20 cellular contexts compared by ENCODE assay signal in the genomic region with DNA sequence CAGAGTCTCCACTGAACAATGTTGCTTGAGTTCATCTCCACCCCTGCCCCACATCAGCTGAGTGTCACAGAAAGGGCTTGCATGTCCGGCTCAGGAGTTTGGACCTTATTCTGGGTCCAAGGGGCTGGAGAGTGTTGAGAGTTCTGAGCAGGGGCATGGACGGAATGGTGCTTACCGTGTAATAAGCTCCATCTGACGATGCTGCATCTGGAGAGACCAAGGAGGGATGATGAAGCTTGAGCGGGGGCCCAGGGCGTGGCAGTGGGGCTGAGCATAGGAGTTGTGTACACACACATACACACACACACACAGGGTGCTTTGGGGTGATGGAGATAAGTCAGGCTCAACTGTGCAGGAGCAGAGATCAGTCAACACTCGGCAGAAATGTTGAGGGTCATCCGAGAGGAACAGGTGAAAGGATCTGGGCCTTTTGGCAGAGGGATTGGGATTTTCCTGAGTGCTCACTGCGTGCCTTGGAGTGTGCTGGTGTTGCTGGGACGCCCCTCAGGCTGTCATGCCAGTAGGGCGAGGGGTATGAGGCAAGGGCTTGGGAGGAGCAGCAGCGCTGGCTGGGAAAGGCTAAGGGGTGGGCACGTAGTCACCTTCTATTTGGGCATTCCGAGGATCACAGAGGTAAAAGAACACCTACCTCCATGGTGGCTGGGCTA. TPM values are rescaled to one million over a fixed set of nuclear protein-coding genes. Genes with fewer than 3 reads are reported as not detected.
DNase-seq lines count a peak whose midpoint lies in the region; ATAC-seq and TF ChIP-seq lines count a peak whose summit lies in the region.
"Had no signal": no experiment of that assay in that cellular context is flagged by ENCODE, and none has a peak within 500 bp of the region (broad histone marks: within the 10 kb centered on the region; RNA-seq: fewer than 3 reads in every experiment).

No MANE protein-coding gene starts in this region.

- H3K4me1 Mint-ChIP-seq in T-helper 2 cell treated with Interferon-gamma antibody and Interleukin-4, amounts not matched to agents 5 μg/mL and 100 μg/mL, for 36 hours (ENCODE audit: low read depth): peaks cover 51% of the 10 kb centered on the region

- TF ChIP-seq CTCF in Peyer's patch (IDR thresholded peaks at IDR 0.05): no peak
- no peak for TF ChIP-seq CTCF in fibroblast of the aortic adventitia (IDR thresholded peaks at IDR 0.05; ENCODE audit: insufficient read depth, low read length)
- TF ChIP-seq CTCF in prostate gland (IDR thresholded peaks at IDR 0.05): no peak

- TF ChIP-seq POLR2A in Peyer's patch (IDR thresholded peaks at IDR 0.05): no peak
- TF ChIP-seq POLR2A in prostate gland (IDR thresholded peaks at IDR 0.05): no peak

- DNase-seq in T-helper 2 cell treated with Interferon-gamma antibody and Interleukin-4, amounts not matched to agents 5 μg/mL and 100 μg/mL, for 36 hours (ENCODE audit: low spot score): no peak
- no peak for DNase-seq in T-helper 2 cell
- peak in 2 of 3 donors; percentile 32 to 43 for DNase-seq in Peyer's patch
- DNase-seq in fibroblast of the aortic adventitia (ENCODE audit: low read depth): no peak
- DNase-seq in prostate gland (ENCODE audit: low spot score): no peak
- no peak for DNase-seq in pons (ENCODE audit: low spot score)
- DNase-seq: activated CD8-positive, alpha-beta memory T cell treated with anti-CD3 and anti-CD28 coated beads for 24 hours; activated gamma-delta T cell treated with Interleukin-2 at 50 U/mL for 16 hours; DMS79; naive B cell; NCI-H2107; stimulated activated CD4-positive, alpha-beta T cell treated with anti-CD3 and anti-CD28 coated beads, Interleukin-4, amount 100 ng/mL, for 24 hours; stimulated activated CD8-positive, alpha-beta memory T cell treated with anti-CD3 and anti-CD28 coated beads, Interleukin-4, amount 100 ng/mL, for 48 hours had no signal

- H3K27me3 ChIP-seq in Peyer's patch (no peaks in the 10 kb centered on the region), skeletal muscle tissue (ENCODE audit: control insufficient read depth in 3 of 3, insufficient read depth in 3 of 3, low read length in 3 of 3) (no peaks in the 10 kb centered on the region), prostate gland (replicated peaks; ENCODE audit: insufficient read depth) (no peaks in the 10 kb centered on the region)
- H3K27me3 ChIP-seq: esophagus muscularis mucosa, tibial nerve had no signal

- H3K36me3 Mint-ChIP-seq in T-helper 2 cell treated with Interferon-gamma antibody and Interleukin-4, amounts not matched to agents 5 μg/mL and 100 μg/mL, for 36 hours (ENCODE audit: low read depth): peaks cover 25% of the 10 kb centered on the region
- H3K36me3 Mint-ChIP-seq: naive B cell had no signal

- H3K4me3 ChIP-seq in Peyer's patch (no peak overlapping the region), fibroblast of the aortic adventitia (ENCODE audit: low read depth, low read length) (peak overlapping the region; percentile 92), skeletal muscle tissue (ENCODE audit: low read length in 3 of 3) (peak overlapping the region; percentile 4 to 57 (median 35)), prostate gland (no peak overlapping the region)
- H3K4me3 ChIP-seq: esophagus muscularis mucosa, lung, tibial nerve had no signal

- 85% methylated on average over 14 of the region's 14 CpGs for WGBS in prostate gland

- H3K4me1 ChIP-seq in Peyer's patch (peaks cover 0 to 25% (median 8%) of the 10 kb centered on the region in 4 donors), skeletal muscle tissue (ENCODE audit: control insufficient read depth in 3 of 3, insufficient read depth in 3 of 3, low read length in 3 of 3) (peaks cover 44 to 52% (median 44%) of the 10 kb centered on the region in 3 donors), prostate gland (replicated peaks) (no peaks in the 10 kb centered on the region)

- peak overlapping the region; percentile 98 for H3K4me3 Mint-ChIP-seq in T-helper 2 cell treated with Interferon-gamma antibody and Interleukin-4, amounts not matched to agents 5 μg/mL and 100 μg/mL, for 36 hours

- no peaks in the 10 kb centered on the region for H3K9me3 Mint-ChIP-seq in T-helper 2 cell treated with Interferon-gamma antibody and Interleukin-4, amounts not matched to agents 5 μg/mL and 100 μg/mL, for 36 hours
- H3K9me3 Mint-ChIP-seq: IgD-negative memory B cell, naive B cell had no signal

- no peaks in the 10 kb centered on the region for H3K27me3 Mint-ChIP-seq in T-helper 2 cell treated with Interferon-gamma antibody and Interleukin-4, amounts not matched to agents 5 μg/mL and 100 μg/mL, for 36 hours (ENCODE audit: low read depth)
- H3K27me3 Mint-ChIP-seq: IgD-negative memory B cell, naive B cell had no signal

- H3K9me3 ChIP-seq in Peyer's patch: no peaks in the 10 kb centered on the region
- H3K9me3 ChIP-seq in skeletal muscle tissue (ENCODE audit: control insufficient read depth in 3 of 3, low read length in 3 of 3): no peaks in the 10 kb centered on the region
- H3K9me3 ChIP-seq in prostate gland: no peaks in the 10 kb centered on the region
- H3K9me3 ChIP-seq: esophagus muscularis mucosa, tibial nerve had no signal

- peak overlapping the region; percentile 47 for H3K27ac Mint-ChIP-seq in T-helper 2 cell treated with Interferon-gamma antibody and Interleukin-4, amounts not matched to agents 5 μg/mL and 100 μg/mL, for 36 hours

- no peak overlapping the region for H3K27ac ChIP-seq in Peyer's patch
- H3K27ac ChIP-seq in skeletal muscle tissue (ENCODE audit: low read depth, low read length): no peak overlapping the region
- H3K27ac ChIP-seq in prostate gland: no peak overlapping the region
- H3K27ac ChIP-seq: esophagus muscularis mucosa, VCaP had no signal

- peak overlapping the region in 2 of 3 donors; percentile 32 to 45 for H3K9ac ChIP-seq in skeletal muscle tissue (ENCODE audit: low read depth in 1 of 3, low read length in 3 of 3)

- intact Hi-C loops in prostate gland (cut with DNase I): no loop called here

- no peaks in the 10 kb centered on the region for H3K36me3 ChIP-seq in Peyer's patch
- peaks cover 0 to 3% (median 0%) of the 10 kb centered on the region in 3 donors for H3K36me3 ChIP-seq in skeletal muscle tissue (ENCODE audit: control insufficient read depth in 3 of 3, insufficient read depth in 3 of 3, low read length in 3 of 3)
- H3K36me3 ChIP-seq in prostate gland: no peaks in the 10 kb centered on the region
- H3K36me3 ChIP-seq: tibial nerve had no signal

- ATAC-seq in HG02840 (IDR thresholded peaks at IDR 0.05; ENCODE audit: low FRiP score, unreplicated experiment): no peak

RNA-seq across cellular contexts. Expression of a gene that starts 2.3 kb away (rescaled TPM):
- total RNA-seq in Peyer's patch (10 to 100 TPM in 3 of 4 donors, 1 to 10 TPM in 1; 6.6 to 30.6 (median 13.3) TPM), fibroblast of the aortic adventitia (ENCODE audit: low replicate concordance) (10.2 and 32.2 TPM in 2 replicates), skeletal muscle tissue (4.7 TPM), prostate gland (10 to 100 TPM in 1 of 2 donors, 1 to 10 TPM in 1; 3.4 to 13.6 TPM)

RNA-seq across cellular contexts. Expression of a gene that starts 2.6 kb away (rescaled TPM):
- 10 to 100 TPM in 3 of 4 donors, 1 to 10 TPM in 1; 8.7 to 25.2 (median 16.9) TPM for total RNA-seq in Peyer's patch
- total RNA-seq in fibroblast of the aortic adventitia (ENCODE audit: low replicate concordance): 11.9 and 14.5 TPM in 2 replicates
- total RNA-seq in skeletal muscle tissue: 2.6 TPM
- 10 to 100 TPM in 1 of 2 donors, 1 to 10 TPM in 1; 7.3 to 12.2 TPM for total RNA-seq in prostate gland

RNA-seq across cellular contexts. Expression of a gene that starts 51.6 kb away (rescaled TPM):
- total RNA-seq in Peyer's patch (10 to 100 TPM; 12.7 to 83.3 (median 21.4) TPM), fibroblast of the aortic adventitia (ENCODE audit: low replicate concordance) (17.0 and 56.6 TPM in 2 replicates), skeletal muscle tissue (57.4 TPM), prostate gland (10 to 100 TPM; 34.0 to 50.3 TPM)

Comparison
In these comparisons a context has a peak if more than half of its experiments do, and no peak if none do; other contexts are left out.
1. DNase-seq: peak in Peyer's patch (2 of 3); none in T-helper 2 cell treated with Interferon-gamma antibody and Interleukin-4, amounts not matched to agents 5 μg/mL and 100 μg/mL, for 36 hours (single experiment), T-helper 2 cell (0 of 5), fibroblast of the aortic adventitia (single experiment), prostate gland (single experiment) and pons (single experiment).
2. H3K4me3 ChIP-seq: peak in fibroblast of the aortic adventitia (single experiment) and skeletal muscle tissue (3 of 3); none in Peyer's patch (0 of 4) and prostate gland (0 of 2).